In genomic region chr5:140133514-140134167, GRCh38 we compare ENCODE assay signal across 1 cellular context.
TF ChIP-seq lines count a peak whose summit lies in the region.

No MANE protein-coding gene starts in this region.

TF ChIP-seq in GM12891, 5 proteins besides CTCF, POLR2A, EP300 and RAD21:
- TF ChIP-seq PAX5 (IDR thresholded peaks at IDR 0.05; ENCODE audit: insufficient read depth, low read length, severe bottlenecking) (no peak), POLR2AphosphoS5 (IDR thresholded peaks at IDR 0.05; ENCODE audit: low read depth, low read length) (no peak)
